23 cellular contexts compared by ENCODE assay signal in genomic region chr9:135340143-135340655, GRCh38.
DNase-seq lines count a peak whose midpoint lies in the region; ATAC-seq and TF ChIP-seq lines count a peak whose summit lies in the region.
"Had no signal": no experiment of that assay in that cellular context is flagged by ENCODE, and none has a peak within 500 bp of the region (broad histone marks: within the 10 kb centered on the region; RNA-seq: fewer than 3 reads in every experiment).

No MANE protein-coding gene starts in this region.

- no TSS peak for BruUV-seq in IMR-90 (replicated peaks; lab: Mats Ljungman, UMichigan)

- H4K91ac ChIP-seq in IMR-90 (ENCODE audit: insufficient read depth, low read depth, low read length) = no peak overlapping the region

- H3K56ac ChIP-seq in IMR-90 (ENCODE audit: extremely low read depth, insufficient read depth, low read length) = no peak overlapping the region

- no peak overlapping the region for H4K5ac ChIP-seq in IMR-90 (ENCODE audit: low read depth, low read length)

- no peak overlapping the region for H4K8ac ChIP-seq in IMR-90 (ENCODE audit: low read depth in 2 of 2, low read length in 2 of 2)

- H3K79me1 ChIP-seq in IMR-90 (ENCODE audit: low read depth in 1 of 2, low read length in 2 of 2) = no peaks in the 10 kb centered on the region

- H3K14ac ChIP-seq in IMR-90 (replicated peaks; ENCODE audit: low read depth, low read length) = no peak overlapping the region

- H3K4me1 ChIP-seq in IMR-90 (ENCODE audit: control insufficient read depth, insufficient read depth, low read length) = no peaks in the 10 kb centered on the region
- H3K4me1 ChIP-seq in osteoblast (ENCODE audit: insufficient read depth, low read length) = no peaks in the 10 kb centered on the region
- H3K4me1 ChIP-seq: psoas muscle had no signal

- H2BK15ac ChIP-seq in IMR-90 (ENCODE audit: low read depth, low read length) = no peak overlapping the region

- H2BK20ac ChIP-seq in IMR-90 (ENCODE audit: low read depth, low read length) = no peak overlapping the region

- WGBS in IMR-90 (ENCODE audit: extremely low coverage in 2 of 2, insufficient read length in 1 of 2), 2 experiments = no CpG with 5 or more reads among the region's 12 CpGs

- peaks cover 15% of the 10 kb centered on the region for H3K9me3 ChIP-seq in IMR-90 (ENCODE audit: control insufficient read depth, insufficient read depth, low read length)
- no peaks in the 10 kb centered on the region for H3K9me3 ChIP-seq in osteoblast (ENCODE audit: low read depth, low read length)
- H3K9me3 ChIP-seq: neutrophil, psoas muscle had no signal

- no peak overlapping the region for H3K4ac ChIP-seq in IMR-90 (ENCODE audit: low read depth, low read length)

- no peak overlapping the region for H2AK5ac ChIP-seq in IMR-90 (ENCODE audit: low read depth, low read length)

- no peak for TF ChIP-seq POLR2A in IMR-90 (IDR thresholded peaks at IDR 0.05; ENCODE audit: low read depth, low read length)

- intact Hi-C loops in IMR-90 (cut with micrococcal nuclease) = no loop called here

- no peak overlapping the region for H3K4me3 Mint-ChIP-seq in activated naive CD4-positive, alpha-beta T cell treated with anti-CD3 and anti-CD28 coated beads, Interleukin-2, amount 10 ng/mL, durations not matched to agents 7 days and 5 days
- H3K4me3 Mint-ChIP-seq in glutamatergic neuron (ENCODE audit: unreplicated experiment) = no peak overlapping the region
- H3K4me3 Mint-ChIP-seq: activated naive CD8-positive, alpha-beta T cell treated with anti-CD3 and anti-CD28 coated beads, Interleukin-2, amount 50 U/mL, for 24 hours; activated T-helper 1 cell treated with anti-CD3 and anti-CD28 coated beads, Interleukin-12 subunit alpha, Interleukin-12 subunit beta, Interleukin-2, Interleukin-4 antibody, amounts not matched to agents 30 ng/mL and 10 ng/mL and 1 ng/mL, durations not matched to agents 14 hours and 24 hours and 36 hours; T-helper 2 cell treated with Interferon-gamma antibody and Interleukin-4, amounts not matched to agents 5 μg/mL and 100 μg/mL, for 36 hours had no signal

- H3K27ac ChIP-seq in IMR-90 (ENCODE audit: insufficient read depth, low read length) (no peak overlapping the region), osteoblast (ENCODE audit: low read depth, low read length) (no peak overlapping the region)
- H3K27ac ChIP-seq: brain microvascular endothelial cell, neutrophil, psoas muscle had no signal

- H3K9me3 Mint-ChIP-seq in activated naive CD4-positive, alpha-beta T cell treated with anti-CD3 and anti-CD28 coated beads, Interleukin-2, amount 10 ng/mL, durations not matched to agents 7 days and 5 days = peaks cover 4% of the 10 kb centered on the region
- no peaks in the 10 kb centered on the region for H3K9me3 Mint-ChIP-seq in activated naive CD4-positive, alpha-beta T cell treated with anti-CD3 and anti-CD28 coated beads, Interleukin-2, amount 50 U/mL, for 72 hours
- H3K9me3 Mint-ChIP-seq in glutamatergic neuron (ENCODE audit: unreplicated experiment) = peaks cover 7% of the 10 kb centered on the region
- H3K9me3 Mint-ChIP-seq: activated naive CD8-positive, alpha-beta T cell treated with anti-CD3 and anti-CD28 coated beads, Interleukin-2, amount 50 U/mL, for 24 hours; activated T-helper 1 cell treated with anti-CD3 and anti-CD28 coated beads, Interleukin-12 subunit alpha, Interleukin-12 subunit beta, Interleukin-2, Interleukin-4 antibody, amounts not matched to agents 30 ng/mL and 10 ng/mL and 1 ng/mL, durations not matched to agents 14 hours and 24 hours and 36 hours; T-helper 2 cell treated with Interferon-gamma antibody and Interleukin-4, amounts not matched to agents 5 μg/mL and 100 μg/mL, for 36 hours had no signal

- no peak for ATAC-seq in activated naive CD4-positive, alpha-beta T cell treated with anti-CD3 and anti-CD28 coated beads, Interleukin-2, amount 50 U/mL, for 72 hours
- ATAC-seq in IMR-90 (ENCODE audit: low read depth) (0 out of 2 replicates have a peak, but pooled peaks have one; percentile 29), GM18867 (IDR thresholded peaks at IDR 0.05; ENCODE audit: unreplicated experiment) (no peak)
- ATAC-seq: activated naive CD8-positive, alpha-beta T cell treated with anti-CD3 and anti-CD28 coated beads, Interleukin-2, amount 50 U/mL, for 24 hours; GM12878; psoas muscle had no signal

- H3K4me3 ChIP-seq in IMR-90 (ENCODE audit: insufficient read depth, low read depth, low read length) (no peak overlapping the region), osteoblast (ENCODE audit: insufficient read depth, low read length) (no peak overlapping the region)
- H3K4me3 ChIP-seq: GM12878, psoas muscle had no signal

- POLR2A ChIA-PET in IMR-90 (lab: Charles Lee; ENCODE audit: unreplicated experiment) = no interaction called here

- TF ChIP-seq RAD21 in IMR-90 (IDR thresholded peaks at IDR 0.05; ENCODE audit: low read length) = no peak

- no peak overlapping the region for H3K23ac ChIP-seq in IMR-90 (ENCODE audit: low read depth, low read length)

- H3K27ac Mint-ChIP-seq in activated naive CD4-positive, alpha-beta T cell treated with anti-CD3 and anti-CD28 coated beads, Interleukin-2, amount 10 ng/mL, durations not matched to agents 7 days and 5 days = no peak overlapping the region
- H3K27ac Mint-ChIP-seq in activated naive CD4-positive, alpha-beta T cell treated with anti-CD3 and anti-CD28 coated beads, Interleukin-2, amount 50 U/mL, for 72 hours = peak overlapping the region in 1 of 2 donors; percentile 50
- H3K27ac Mint-ChIP-seq in glutamatergic neuron (ENCODE audit: unreplicated experiment) = peak overlapping the region; percentile 22
- H3K27ac Mint-ChIP-seq: activated naive CD8-positive, alpha-beta T cell treated with anti-CD3 and anti-CD28 coated beads, Interleukin-2, amount 50 U/mL, for 24 hours; activated T-helper 1 cell treated with anti-CD3 and anti-CD28 coated beads, Interleukin-12 subunit alpha, Interleukin-12 subunit beta, Interleukin-2, Interleukin-4 antibody, amounts not matched to agents 30 ng/mL and 10 ng/mL and 1 ng/mL, durations not matched to agents 14 hours and 24 hours and 36 hours; T-helper 2 cell treated with Interferon-gamma antibody and Interleukin-4, amounts not matched to agents 5 μg/mL and 100 μg/mL, for 36 hours had no signal

- H2AFZ ChIP-seq in IMR-90 (replicated peaks; ENCODE audit: low read length, poor library complexity) = no peak overlapping the region
- H2AFZ ChIP-seq in osteoblast (ENCODE audit: low read length) = no peak overlapping the region

- H4K20me1 ChIP-seq in IMR-90 (ENCODE audit: insufficient read depth, low read length) = no peaks in the 10 kb centered on the region
- no peaks in the 10 kb centered on the region for H4K20me1 ChIP-seq in osteoblast (ENCODE audit: insufficient read depth, low read length)

- TF ChIP-seq CTCF in IMR-90 (conservative IDR thresholded peaks at IDR 0.05; ENCODE audit: low read depth, low read length) = no peak
- no peak for TF ChIP-seq CTCF in glutamatergic neuron (IDR thresholded peaks at IDR 0.05; ENCODE audit: partially characterized antibody, unreplicated experiment)
- TF ChIP-seq CTCF in osteoblast (IDR thresholded peaks at IDR 0.05; ENCODE audit: extremely low read depth, low read depth, low read length) = no peak

- no peaks in the 10 kb centered on the region for H3K4me1 Mint-ChIP-seq in activated naive CD4-positive, alpha-beta T cell treated with anti-CD3 and anti-CD28 coated beads, Interleukin-2, amount 10 ng/mL, durations not matched to agents 7 days and 5 days
- peaks cover 29% of the 10 kb centered on the region for H3K4me1 Mint-ChIP-seq in glutamatergic neuron (ENCODE audit: low read depth, unreplicated experiment)
- H3K4me1 Mint-ChIP-seq: activated naive CD8-positive, alpha-beta T cell treated with anti-CD3 and anti-CD28 coated beads, Interleukin-2, amount 50 U/mL, for 24 hours had no signal

- no peak overlapping the region for H3K18ac ChIP-seq in IMR-90 (ENCODE audit: low read depth, low read length)

- no peaks in the 10 kb centered on the region for H3K36me3 Mint-ChIP-seq in activated naive CD4-positive, alpha-beta T cell treated with anti-CD3 and anti-CD28 coated beads, Interleukin-2, amount 10 ng/mL, durations not matched to agents 7 days and 5 days
- no peaks in the 10 kb centered on the region for H3K36me3 Mint-ChIP-seq in activated naive CD4-positive, alpha-beta T cell treated with anti-CD3 and anti-CD28 coated beads, Interleukin-2, amount 50 U/mL, for 72 hours
- H3K36me3 Mint-ChIP-seq in glutamatergic neuron (ENCODE audit: unreplicated experiment) = no peaks in the 10 kb centered on the region

- H3K4me2 ChIP-seq in IMR-90 (ENCODE audit: low read depth, low read length) = no peak overlapping the region
- no peak overlapping the region for H3K4me2 ChIP-seq in osteoblast (ENCODE audit: insufficient read depth, low read length)

- H2BK5ac ChIP-seq in IMR-90 (ENCODE audit: low read depth, low read length, poor library complexity, severe bottlenecking) = no peak overlapping the region

- H3K36me3 ChIP-seq in IMR-90 (ENCODE audit: control insufficient read depth, insufficient read depth, low read length) (no peaks in the 10 kb centered on the region), osteoblast (ENCODE audit: insufficient read depth, low read length) (no peaks in the 10 kb centered on the region)
- H3K36me3 ChIP-seq: brain microvascular endothelial cell, neutrophil had no signal

- dilution Hi-C loops in IMR-90 (cut with HindIII; ENCODE audit: low sequenced_read_pairs, unreplicated experiment) = no loop called here

- in situ Hi-C loops in IMR-90 (cut with MboI; ENCODE audit: low sequenced_read_pairs) = no loop called here

- H3K27me3 Mint-ChIP-seq in activated naive CD4-positive, alpha-beta T cell treated with anti-CD3 and anti-CD28 coated beads, Interleukin-2, amount 10 ng/mL, durations not matched to agents 7 days and 5 days = peaks cover 15% of the 10 kb centered on the region
- H3K27me3 Mint-ChIP-seq in glutamatergic neuron (ENCODE audit: unreplicated experiment) = peaks cover 8% of the 10 kb centered on the region
- H3K27me3 Mint-ChIP-seq: activated naive CD8-positive, alpha-beta T cell treated with anti-CD3 and anti-CD28 coated beads, Interleukin-2, amount 50 U/mL, for 24 hours had no signal

- CTCF ChIA-PET in activated naive CD4-positive, alpha-beta T cell treated with anti-CD3 and anti-CD28 coated beads, Interleukin-2, amount 10 ng/mL, durations not matched to agents 7 days and 5 days (lab: Charles Lee) = no interaction called here
- CTCF ChIA-PET in IMR-90 (lab: Yijun Ruan, JAX) = no interaction called here

- no peaks in the 10 kb centered on the region for H3K9me1 ChIP-seq in IMR-90 (ENCODE audit: insufficient read depth, low read length)

- H2AK9ac ChIP-seq in IMR-90 (replicated peaks; ENCODE audit: low read depth, low read length, poor library complexity) = no peak overlapping the region

- no peak overlapping the region for H2BK120ac ChIP-seq in IMR-90 (ENCODE audit: low read depth, low read length)

- no peak overlapping the region for H3K9ac ChIP-seq in IMR-90 (ENCODE audit: low read depth, low read length)

- peak; percentile 10 for DNase-seq in activated naive CD4-positive, alpha-beta T cell treated with anti-CD3 and anti-CD28 coated beads, Interleukin-2, amount 10 ng/mL, durations not matched to agents 7 days and 5 days
- DNase-seq in activated naive CD4-positive, alpha-beta T cell treated with anti-CD3 and anti-CD28 coated beads, Interleukin-2, amount 50 U/mL, for 72 hours (ENCODE audit: low spot score in 2 of 2) = no peak
- DNase-seq in IMR-90 (no peak), glutamatergic neuron (no peak), osteoblast (ENCODE audit: insufficient read length, low spot score, missing footprints) (peak; percentile 71), NCI-H1417 treated with DMSO at 0.1 percent for 48 hours (lab: John Stamatoyannopoulos, UW) (no peak), NCI-H2107 treated with DMSO at 0.1 percent for 48 hours (lab: John Stamatoyannopoulos, UW; ENCODE audit: unreplicated experiment) (no peak)
- DNase-seq: 8988T; activated naive CD8-positive, alpha-beta T cell treated with anti-CD3 and anti-CD28 coated beads, Interleukin-2, amount 50 U/mL, for 24 hours; brain microvascular endothelial cell; DND-41; effector CD8-positive, alpha-beta T cell; erythroblast; kidney glomerular epithelial cell; NCI-H1105 treated with DMSO at 0.1 percent for 48 hours; NCI-H2081 treated with DMSO at 0.1 percent for 48 hours; NCI-H446; psoas muscle had no signal

- no peaks in the 10 kb centered on the region; the same call in 1 of the 2 replicates for H3K27me3 ChIP-seq in IMR-90 (ENCODE audit: control insufficient read depth, insufficient read depth, low read length)
- H3K27me3 ChIP-seq in osteoblast (ENCODE audit: insufficient read depth, low read length) = peaks cover 14% of the 10 kb centered on the region
- H3K27me3 ChIP-seq: brain microvascular endothelial cell had no signal

- no peaks in the 10 kb centered on the region for H3K79me2 ChIP-seq in osteoblast (ENCODE audit: insufficient read depth, low read length)

Comparison
In these comparisons a context has a peak if more than half of its experiments do, and no peak if none do; other contexts are left out.
1. DNase-seq: peak in activated naive CD4-positive, alpha-beta T cell treated with anti-CD3 and anti-CD28 coated beads, Interleukin-2, amount 10 ng/mL, durations not matched to agents 7 days and 5 days (single experiment) and osteoblast (single experiment); none in activated naive CD4-positive, alpha-beta T cell treated with anti-CD3 and anti-CD28 coated beads, Interleukin-2, amount 50 U/mL, for 72 hours (0 of 2), IMR-90 (single experiment), glutamatergic neuron (single experiment), NCI-H1417 treated with DMSO at 0.1 percent for 48 hours (single experiment) and NCI-H2107 treated with DMSO at 0.1 percent for 48 hours (single experiment).